ENCODE assay signal across 9 cellular contexts in the genomic region with DNA sequence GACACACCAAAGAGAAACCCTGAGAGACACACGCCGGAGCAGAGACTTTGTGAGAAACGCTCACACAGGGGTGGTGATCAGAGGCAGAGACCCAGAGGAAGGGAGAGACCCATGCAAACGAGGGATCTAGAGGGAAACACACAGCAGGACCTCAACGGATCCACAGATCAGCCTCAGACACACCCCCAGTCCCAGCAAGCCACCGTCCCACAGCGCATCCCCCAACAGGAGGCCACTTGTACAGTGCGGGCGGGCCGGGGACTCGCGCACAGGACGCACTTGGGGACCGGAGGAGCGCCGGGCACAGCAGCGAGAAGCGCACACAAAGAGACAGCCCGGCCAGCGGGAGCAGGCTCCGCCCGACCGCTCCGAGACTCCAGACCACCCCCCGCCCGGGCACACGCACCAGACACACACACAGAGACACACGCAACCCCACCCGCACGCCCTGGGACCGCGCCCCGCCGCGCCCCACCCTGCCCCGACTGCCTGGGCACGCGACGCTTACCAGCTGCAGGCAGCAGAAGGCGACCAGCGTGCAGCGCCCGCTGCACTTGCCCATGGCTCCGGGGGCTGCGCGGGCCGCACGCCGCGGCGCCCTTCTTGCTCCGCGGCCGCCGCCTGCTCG. TPM values are rescaled to one million over a fixed set of nuclear protein-coding genes. Genes with fewer than 3 reads are reported as not detected.
DNase-seq lines count a peak whose midpoint lies in the region; ATAC-seq and TF ChIP-seq lines count a peak whose summit lies in the region.
"Had no signal": no experiment of that assay in that cellular context is flagged by ENCODE, and none has a peak within 500 bp of the region (broad histone marks: within the 10 kb centered on the region; RNA-seq: fewer than 3 reads in every experiment).

No MANE protein-coding gene starts in this region.

- ATAC-seq in PC-3 (peak; percentile 57), esophagus mucosa (peak; percentile 64), HG02852 (IDR thresholded peaks at IDR 0.05; ENCODE audit: unreplicated experiment) (no peak), HG02759 (IDR thresholded peaks at IDR 0.05; ENCODE audit: unreplicated experiment) (no peak)

- H3K27me3 ChIP-seq in PC-3 (ENCODE audit: low read length): peaks cover 32% of the 10 kb centered on the region
- H3K27me3 ChIP-seq in osteoblast (ENCODE audit: insufficient read depth, low read length): peaks cover 63% of the 10 kb centered on the region

- H3K36me3 ChIP-seq in PC-3 (ENCODE audit: low read depth, low read length) (no peaks in the 10 kb centered on the region), osteoblast (ENCODE audit: insufficient read depth, low read length) (no peaks in the 10 kb centered on the region)

- H3K9me3 ChIP-seq in PC-3 (ENCODE audit: low read length): no peaks in the 10 kb centered on the region
- H3K9me3 ChIP-seq in osteoblast (ENCODE audit: low read depth, low read length): no peaks in the 10 kb centered on the region

- H3K79me2 ChIP-seq in PC-3 (ENCODE audit: low read length) (no peaks in the 10 kb centered on the region), osteoblast (ENCODE audit: insufficient read depth, low read length) (no peaks in the 10 kb centered on the region)

- no peak for TF ChIP-seq CTCF in PC-3 (conservative IDR thresholded peaks at IDR 0.05; ENCODE audit: low read depth, low read length)
- TF ChIP-seq CTCF in osteoblast (IDR thresholded peaks at IDR 0.05; ENCODE audit: extremely low read depth, low read depth, low read length): no peak

- H3F3A ChIP-seq in PC-3 (ENCODE audit: low read length, unreplicated experiment): no peaks in the 10 kb centered on the region

- H3K4me1 ChIP-seq in PC-3 (ENCODE audit: insufficient read depth, low read length) (no peaks in the 10 kb centered on the region), osteoblast (ENCODE audit: insufficient read depth, low read length) (peaks cover 4% of the 10 kb centered on the region)

- no peaks in the 10 kb centered on the region for H3K9me2 ChIP-seq in PC-3 (replicated peaks; ENCODE audit: low read length)

- H3K9ac ChIP-seq in PC-3 (ENCODE audit: low read length): no peak overlapping the region

- H2AFZ ChIP-seq in PC-3 (ENCODE audit: low read length) (0 out of 2 replicates have a peak overlapping the region, but pooled peaks have one; percentile 57), osteoblast (ENCODE audit: low read length) (no peak overlapping the region)

- POLR2A ChIA-PET in PC-3 (lab: Charles Lee; ENCODE audit: unreplicated experiment): no interaction called here

- CTCF ChIA-PET in PC-3 (lab: Charles Lee): no interaction called here

- H3K4me2 ChIP-seq in PC-3 (ENCODE audit: low read length): peak overlapping the region; percentile 71
- peak overlapping the region; percentile 45 for H3K4me2 ChIP-seq in osteoblast (ENCODE audit: insufficient read depth, low read length)

- intact Hi-C loops in PC-3 (cut with micrococcal nuclease): no loop called here

- H4K20me1 ChIP-seq in PC-3 (ENCODE audit: low read length): no peaks in the 10 kb centered on the region
- H4K20me1 ChIP-seq in osteoblast (ENCODE audit: insufficient read depth, low read length): no peaks in the 10 kb centered on the region

- no peak overlapping the region for H3K27ac ChIP-seq in PC-3 (ENCODE audit: low read length)
- H3K27ac ChIP-seq in osteoblast (ENCODE audit: low read depth, low read length): no peak overlapping the region

- BruUV-seq in PC-3 (replicated peaks; lab: Mats Ljungman, UMichigan): no TSS peak

- peak overlapping the region; percentile 44 for H3K4me3 ChIP-seq in PC-3 (ENCODE audit: low read length)
- H3K4me3 ChIP-seq in osteoblast (ENCODE audit: insufficient read depth, low read length): no peak overlapping the region

- DNase-seq in NCI-H2081 (lab: John Stamatoyannopoulos, UW) (peak; percentile 35 to 59), NCI-H2081 treated with DMSO at 0.1 percent for 48 hours (lab: John Stamatoyannopoulos, UW) (no peak), PC-3 (no peak), osteoblast (ENCODE audit: insufficient read length, low spot score, missing footprints) (peak; percentile 85), hippocampal formation (lab: John Stamatoyannopoulos, UW) (no peak)

RNA-seq across cellular contexts. Expression of gene NKAIN1, which starts 0.6 kb away (rescaled TPM):
- total RNA-seq in PC-3 (2014; rRNA removed) (0.18 and 0.75 TPM in 2 replicates), esophagus mucosa (0.92 TPM), osteoblast (not detected in 2 replicates)
- total RNA-seq: activated CD8-positive, alpha-beta memory T cell treated with anti-CD3 and anti-CD28 coated beads for 36 hours had no signal

RNA-seq across cellular contexts. Expression of gene SNRNP40, which starts 57.5 kb away (rescaled TPM):
- total RNA-seq in PC-3 (2014; rRNA removed) (230 and 288 TPM in 2 replicates), esophagus mucosa (41.6 TPM), osteoblast (67.5 and 78.2 TPM in 2 replicates)

RNA-seq across cellular contexts. Expression of gene ZCCHC17, which starts 57.7 kb away (rescaled TPM):
- total RNA-seq in PC-3 (2014; rRNA removed): 30.2 and 34.7 TPM in 2 replicates
- 17.5 TPM for total RNA-seq in esophagus mucosa
- 25.9 and 30.4 TPM in 2 replicates for total RNA-seq in osteoblast

Comparison
In these comparisons a context has a peak if more than half of its experiments do, and no peak if none do; other contexts are left out.
1. DNase-seq: peak in NCI-H2081 (2 of 2) and osteoblast (single experiment); none in NCI-H2081 treated with DMSO at 0.1 percent for 48 hours (single experiment), PC-3 (single experiment) and hippocampal formation (0 of 2).
2. ATAC-seq: peak in PC-3 (single experiment) and esophagus mucosa (single experiment); none in HG02852 (single experiment) and HG02759 (single experiment).